8 cellular contexts compared by ENCODE assay signal in genomic region chr20:17570347-17571152, GRCh38. TPM values are rescaled to one million over a fixed set of nuclear protein-coding genes. Genes with fewer than 3 reads are reported as not detected.
DNase-seq lines count a peak whose midpoint lies in the region; ATAC-seq, FAIRE-seq and TF ChIP-seq lines count a peak whose summit lies in the region.

No MANE protein-coding gene starts in this region.

- DNase-seq in CD4-positive, CD25-positive, alpha-beta regulatory T cell = peak in 2 of 3 donors; percentile 4 to 34
- peak; percentile 72 for DNase-seq in NCI-H526 treated with DMSO at 0.1 percent for 48 hours (lab: John Stamatoyannopoulos, UW)
- peak; percentile 50 for DNase-seq in activated naive CD4-positive, alpha-beta T cell treated with anti-CD3 and anti-CD28 coated beads, Interleukin-2, amount 10 ng/mL, durations not matched to agents 7 days and 5 days
- peak; percentile 73 for DNase-seq in nephron progenitor cell
- no peak for DNase-seq in RCC 7860 (ENCODE audit: low spot score)

- WGBS in gastroesophageal sphincter (ENCODE audit: low coverage in 1 of 2), 2 donors = 0% methylated on average over 11 to 13 of the region's 43 CpGs

- peak overlapping the region in 2 of 3 donors; percentile 89 to 92 for H3K27ac Mint-ChIP-seq in CD4-positive, CD25-positive, alpha-beta regulatory T cell
- H3K27ac Mint-ChIP-seq in activated naive CD4-positive, alpha-beta T cell treated with anti-CD3 and anti-CD28 coated beads, Interleukin-2, amount 10 ng/mL, durations not matched to agents 7 days and 5 days = peak overlapping the region; percentile 84
- H3K27ac Mint-ChIP-seq in nephron progenitor cell = peak overlapping the region; percentile 92

- FAIRE-seq in RCC 7860 (lab: Jason Lieb, UNC) = no peak

- peak overlapping the region; percentile 90 for H3K4me3 ChIP-seq in CD4-positive, CD25-positive, alpha-beta regulatory T cell (ENCODE audit: low read depth, low read length)
- H3K4me3 ChIP-seq in gastroesophageal sphincter = peak overlapping the region; percentile 95 to 98

- H3K4me1 ChIP-seq in CD4-positive, CD25-positive, alpha-beta regulatory T cell (ENCODE audit: control insufficient read depth, insufficient read depth, low read length, poor library complexity, severe bottlenecking) = peaks cover 20% of the 10 kb centered on the region
- peaks cover 4 to 60% (median 10%) of the 10 kb centered on the region in 3 donors for H3K4me1 ChIP-seq in gastroesophageal sphincter

- peaks cover 2% of the 10 kb centered on the region for H3K36me3 ChIP-seq in CD4-positive, CD25-positive, alpha-beta regulatory T cell (ENCODE audit: control insufficient read depth, insufficient read depth, low read length)
- H3K36me3 ChIP-seq in gastroesophageal sphincter = no peaks in the 10 kb centered on the region

- H3K27me3 Mint-ChIP-seq in CD4-positive, CD25-positive, alpha-beta regulatory T cell = peaks cover 37% of the 10 kb centered on the region
- H3K27me3 Mint-ChIP-seq in activated naive CD4-positive, alpha-beta T cell treated with anti-CD3 and anti-CD28 coated beads, Interleukin-2, amount 10 ng/mL, durations not matched to agents 7 days and 5 days = peaks cover 24% of the 10 kb centered on the region
- H3K27me3 Mint-ChIP-seq in nephron progenitor cell (ENCODE audit: low read depth, poor library complexity) = no peaks in the 10 kb centered on the region

- no peaks in the 10 kb centered on the region for H3K9me3 Mint-ChIP-seq in CD4-positive, CD25-positive, alpha-beta regulatory T cell
- no peaks in the 10 kb centered on the region for H3K9me3 Mint-ChIP-seq in activated naive CD4-positive, alpha-beta T cell treated with anti-CD3 and anti-CD28 coated beads, Interleukin-2, amount 10 ng/mL, durations not matched to agents 7 days and 5 days
- no peaks in the 10 kb centered on the region for H3K9me3 Mint-ChIP-seq in nephron progenitor cell

- H3K4me1 Mint-ChIP-seq in CD4-positive, CD25-positive, alpha-beta regulatory T cell = peaks cover 24 to 40% (median 31%) of the 10 kb centered on the region in 4 donors
- H3K4me1 Mint-ChIP-seq in activated naive CD4-positive, alpha-beta T cell treated with anti-CD3 and anti-CD28 coated beads, Interleukin-2, amount 10 ng/mL, durations not matched to agents 7 days and 5 days = peaks cover 44% of the 10 kb centered on the region
- peaks cover 51% of the 10 kb centered on the region for H3K4me1 Mint-ChIP-seq in nephron progenitor cell

- TF ChIP-seq EP300 in gastroesophageal sphincter (IDR thresholded peaks at IDR 0.05) = no peak

- H3K27ac ChIP-seq in CD4-positive, CD25-positive, alpha-beta regulatory T cell (ENCODE audit: insufficient read depth, low read length, poor library complexity, severe bottlenecking) = peak overlapping the region; percentile 68
- peak overlapping the region; percentile 99 to 100 (median 100) for H3K27ac ChIP-seq in gastroesophageal sphincter

- peaks cover 2% of the 10 kb centered on the region for H3K27me3 ChIP-seq in CD4-positive, CD25-positive, alpha-beta regulatory T cell (ENCODE audit: control insufficient read depth, insufficient read depth, low read length)
- no peaks in the 10 kb centered on the region for H3K27me3 ChIP-seq in gastroesophageal sphincter

- peak; percentile 18 to 31 for ATAC-seq in CD4-positive, CD25-positive, alpha-beta regulatory T cell (ENCODE audit: low read depth in 2 of 2)
- ATAC-seq in GM18873 (IDR thresholded peaks at IDR 0.05; ENCODE audit: low FRiP score, unreplicated experiment) (peak; percentile 16), HG03103 (IDR thresholded peaks at IDR 0.05; ENCODE audit: low read depth, unreplicated experiment) (peak; percentile 27), gastroesophageal sphincter (peak; percentile 14)

- peak overlapping the region; percentile 91 to 100 (median 94) for H3K4me3 Mint-ChIP-seq in CD4-positive, CD25-positive, alpha-beta regulatory T cell
- H3K4me3 Mint-ChIP-seq in activated naive CD4-positive, alpha-beta T cell treated with anti-CD3 and anti-CD28 coated beads, Interleukin-2, amount 10 ng/mL, durations not matched to agents 7 days and 5 days = peak overlapping the region; percentile 86
- peak overlapping the region; percentile 92 for H3K4me3 Mint-ChIP-seq in nephron progenitor cell

- CTCF ChIA-PET in activated naive CD4-positive, alpha-beta T cell treated with anti-CD3 and anti-CD28 coated beads, Interleukin-2, amount 10 ng/mL, durations not matched to agents 7 days and 5 days (lab: Charles Lee) = interaction anchor here (1.0 to 2.5 kb wide), 6 partner anchors 30 to 368 kb away, joined by 3 to 10 read pairs (median 6); partner anchors contain the start of gene BFSP1

- peak in 2 of 4 experiments; percentile 2 to 36 for TF ChIP-seq CTCF in gastroesophageal sphincter (IDR thresholded peaks at IDR 0.05)
- no peak for TF ChIP-seq CTCF in nephron progenitor cell (IDR thresholded peaks at IDR 0.05)

- no peaks in the 10 kb centered on the region for H3K9me3 ChIP-seq in CD4-positive, CD25-positive, alpha-beta regulatory T cell (ENCODE audit: control insufficient read depth in 2 of 2, low read length in 2 of 2)
- no peaks in the 10 kb centered on the region for H3K9me3 ChIP-seq in gastroesophageal sphincter

- peaks cover 4% of the 10 kb centered on the region for H3K36me3 Mint-ChIP-seq in CD4-positive, CD25-positive, alpha-beta regulatory T cell
- peaks cover 3% of the 10 kb centered on the region for H3K36me3 Mint-ChIP-seq in activated naive CD4-positive, alpha-beta T cell treated with anti-CD3 and anti-CD28 coated beads, Interleukin-2, amount 10 ng/mL, durations not matched to agents 7 days and 5 days
- H3K36me3 Mint-ChIP-seq in nephron progenitor cell (ENCODE audit: low read depth) = no peaks in the 10 kb centered on the region

- no peak for TF ChIP-seq POLR2A in gastroesophageal sphincter (IDR thresholded peaks at IDR 0.05)

RNA-seq across cellular contexts. Expression of gene DSTN, which starts 0.7 kb away (rescaled TPM):
- total RNA-seq in CD4-positive, CD25-positive, alpha-beta regulatory T cell = 50.6 TPM
- 100 to 1,000 TPM in 3 of 4 donors, 10 to 100 TPM in 1; 93.9 to 145 (median 116) TPM for polyA plus RNA-seq in CD4-positive, CD25-positive, alpha-beta regulatory T cell
- 1,000 to 10,000 TPM; 1,820 to 3,515 (median 2,996) TPM for total RNA-seq in gastroesophageal sphincter

RNA-seq across cellular contexts. Expression of gene BFSP1, which starts 39.4 kb away (rescaled TPM):
- total RNA-seq in CD4-positive, CD25-positive, alpha-beta regulatory T cell = 0.39 TPM
- polyA plus RNA-seq in CD4-positive, CD25-positive, alpha-beta regulatory T cell = under 1 TPM in 1 of 4 donors, not detected in 3; 0.12 TPM
- total RNA-seq in gastroesophageal sphincter = 1 to 10 TPM; 2.0 to 5.9 (median 5.0) TPM

Comparison
In these comparisons a context has a peak if more than half of its experiments do, and no peak if none do; other contexts are left out.
1. RNA of gene DSTN, which starts 0.7 kb away (total RNA-seq): 1,820 to 3,515 TPM in gastroesophageal sphincter; 50.6 TPM in CD4-positive, CD25-positive, alpha-beta regulatory T cell (single experiment); every median in the first group is over 10 times any median in the second.
2. Peak in every context shown above with its lines, with median percentiles within 50 percentile points of each other: ATAC-seq, H3K27ac Mint-ChIP-seq and H3K4me3 Mint-ChIP-seq.